ENCODE assay signal across 7 cellular contexts in genomic region chr2:44167311-44167907, GRCh38. TPM values are rescaled to one million over a fixed set of nuclear protein-coding genes. Genes with fewer than 3 reads are reported as not detected.
DNase-seq lines count a peak whose midpoint lies in the region; TF ChIP-seq lines count a peak whose summit lies in the region.

No MANE protein-coding gene starts in this region.

- H3F3A ChIP-seq in SK-N-SH (replicated peaks; ENCODE audit: insufficient read depth) = peaks cover 14% of the 10 kb centered on the region

- 23% methylated on average over 18 of the region's 18 CpGs for WGBS in SK-N-SH (ENCODE audit: low lambda C conversion rate)

- peak overlapping the region; percentile 97 for H2AFZ ChIP-seq in SK-N-SH (ENCODE audit: low read depth)

- H3K27ac ChIP-seq in SK-N-SH (ENCODE audit: low read depth in 2 of 2, low read length in 1 of 2) = peak overlapping the region; percentile 95 to 99

- peak overlapping the region; percentile 82; the same call in 1 of the 2 replicates for H3K9ac ChIP-seq in SK-N-SH
- H3K9ac ChIP-seq in skeletal muscle satellite cell (ENCODE audit: low read depth, low read length) = peak overlapping the region; percentile 87

- peaks cover 34% of the 10 kb centered on the region for H3K79me2 ChIP-seq in SK-N-SH (ENCODE audit: insufficient read depth)

- no peak for TF ChIP-seq EP300 in SK-N-SH (IDR thresholded peaks at IDR 0.05; ENCODE audit: borderline replicate concordance in 1 of 2, low read depth in 1 of 2, low read length in 1 of 2)

- H3K4me1 ChIP-seq in SK-N-SH (ENCODE audit: control insufficient read depth in 1 of 2, insufficient read depth in 2 of 2, low read depth in 1 of 2, low read length in 1 of 2) = peaks cover 4 to 16% of the 10 kb centered on the region in 2 experiments
- peaks cover 15% of the 10 kb centered on the region for H3K4me1 ChIP-seq in skeletal muscle satellite cell (ENCODE audit: control insufficient read depth, insufficient read depth, low read length)

- H3K36me3 ChIP-seq in H7 (replicated peaks; ENCODE audit: control insufficient read depth, insufficient read depth, low read length) (no peaks in the 10 kb centered on the region), SK-N-SH (replicated peaks in 1 of 2; ENCODE audit: control insufficient read depth in 1 of 2, insufficient read depth in 2 of 2, low read length in 1 of 2) (no peaks in the 10 kb centered on the region), skeletal muscle satellite cell (ENCODE audit: insufficient read depth, low read length) (no peaks in the 10 kb centered on the region)

- H3K4me3 ChIP-seq in H7 (ENCODE audit: insufficient read depth, low read depth, low read length) = peak overlapping the region; percentile 70
- H3K4me3 ChIP-seq in SK-N-SH (ENCODE audit: low read depth in 2 of 2, low read length in 1 of 2) = peak overlapping the region; percentile 74 to 77
- H3K4me3 ChIP-seq in fibroblast of the aortic adventitia (ENCODE audit: low read depth, low read length) = peak overlapping the region; percentile 80
- peak overlapping the region; percentile 80 for H3K4me3 ChIP-seq in skeletal muscle satellite cell (ENCODE audit: low read length)

- POLR2A ChIA-PET in SK-N-SH (lab: Yijun Ruan, JAX) = interaction anchor here (0.5 to 1.4 kb wide), 7 partner anchors 12 to 395 kb away, joined by 3 to 6 read pairs (median 4); partner anchors contain the start of genes CAMKMT and PREPL

- DNase-seq in H7 (no peak), SK-N-SH (peak; percentile 24), fibroblast of the aortic adventitia (ENCODE audit: low read depth) (no peak), posterior cingulate gyrus (no peak), 8988T (no peak), globus pallidus (ENCODE audit: low spot score) (no peak)

- H3K9me3 ChIP-seq in SK-N-SH = no peaks in the 10 kb centered on the region
- H3K9me3 ChIP-seq in skeletal muscle satellite cell (replicated peaks; ENCODE audit: low read length) = no peaks in the 10 kb centered on the region

- CTCF ChIA-PET in SK-N-SH (lab: Yijun Ruan, JAX) = interaction anchor here (0.7 to 1.5 kb wide), 3 partner anchors 16 to 79 kb away, joined by 3 to 4 read pairs (median 4); no protein-coding TSS in a partner anchor

- TF ChIP-seq RAD21 in SK-N-SH (IDR thresholded peaks at IDR 0.05; ENCODE audit: low read length) = no peak

- H3K4me2 ChIP-seq in SK-N-SH = peak overlapping the region; percentile 58
- peak overlapping the region; percentile 85 for H3K4me2 ChIP-seq in skeletal muscle satellite cell (ENCODE audit: low read length)

- no peaks in the 10 kb centered on the region for H3K9me2 ChIP-seq in SK-N-SH

- intact Hi-C loops in posterior cingulate gyrus (cut with DNase I) = loop anchor here (5.0 kb wide), 1 partner anchor 195 kb away; the partner anchor contains the start of genes CAMKMT and PREPL

- TF ChIP-seq CTCF in SK-N-SH (IDR thresholded peaks at IDR 0.05) (no peak), fibroblast of the aortic adventitia (IDR thresholded peaks at IDR 0.05; ENCODE audit: insufficient read depth, low read length) (no peak)

- H3K27me3 ChIP-seq in H7 (ENCODE audit: control insufficient read depth, insufficient read depth, low read length) (no peaks in the 10 kb centered on the region), SK-N-SH (ENCODE audit: insufficient read depth) (no peaks in the 10 kb centered on the region), skeletal muscle satellite cell (ENCODE audit: control insufficient read depth, insufficient read depth, low read length) (no peaks in the 10 kb centered on the region)

- H4K20me1 ChIP-seq in SK-N-SH (ENCODE audit: insufficient read depth) = peaks cover 29% of the 10 kb centered on the region

TF ChIP-seq in SK-N-SH, 30 proteins besides CTCF, POLR2A, EP300 and RAD21:
- peak; percentile 91 for TF ChIP-seq CHD2 (IDR thresholded peaks at IDR 0.05; ENCODE audit: low read length, partially characterized antibody)
- TF ChIP-seq TCF12 (IDR thresholded peaks at IDR 0.05) = no peak
- peak; percentile 90 for TF ChIP-seq GABPA (IDR thresholded peaks at IDR 0.05; ENCODE audit: low read depth)

RNA-seq across cellular contexts. Expression of gene PPM1B, which starts 1.3 kb away (rescaled TPM):
- total RNA-seq in H7 (2014; rRNA removed; shearing (Covaris generic)) = 40.4 and 47.3 TPM in 2 replicates
- 16.2 and 17.3 TPM in 2 replicates for polyA plus RNA-seq in SK-N-SH (2012; rRNA removed)
- 22.0 and 24.3 TPM in 2 replicates for polyA plus RNA-seq in SK-N-SH (2012; cell fraction: cytosol; rRNA removed)
- polyA plus RNA-seq in SK-N-SH (2012; cell fraction: nucleus; rRNA removed) = 7.8 and 14.2 TPM in 2 replicates
- total RNA-seq in fibroblast of the aortic adventitia (ENCODE audit: low replicate concordance) = 30.0 and 57.9 TPM in 2 replicates
- total RNA-seq in skeletal muscle satellite cell (2012; rRNA removed) = 12.7 and 15.0 TPM in 2 replicates
